In genomic region chr11:65110354-65110861, GRCh38 we compare ENCODE assay signal across 8 cellular contexts. TPM values are rescaled to one million over a fixed set of nuclear protein-coding genes. Genes with fewer than 3 reads are reported as not detected.
DNase-seq lines count a peak whose midpoint lies in the region; ATAC-seq and TF ChIP-seq lines count a peak whose summit lies in the region.

No MANE protein-coding gene starts in this region.

- ATAC-seq in CD8-positive, alpha-beta T cell = peak; percentile 67
- ATAC-seq in HG02798 (IDR thresholded peaks at IDR 0.05; ENCODE audit: poor library complexity, unreplicated experiment) (peak; percentile 29), left colon (peak; percentile 41), HG03175 (IDR thresholded peaks at IDR 0.05; ENCODE audit: unreplicated experiment) (no peak)
- peak; percentile 57 for ATAC-seq in central memory CD8-positive, alpha-beta T cell (replicated peaks; ENCODE audit: extremely low read depth, poor library complexity, severe bottlenecking)

- peaks cover 7% of the 10 kb centered on the region for H3K36me3 ChIP-seq in CD8-positive, alpha-beta T cell (ENCODE audit: insufficient read depth, low read length)

- no peak overlapping the region for H3K4me3 Mint-ChIP-seq in CD8-positive, alpha-beta T cell
- H3K4me3 Mint-ChIP-seq in central memory CD8-positive, alpha-beta T cell = peak overlapping the region; percentile 95

- peaks cover 27% of the 10 kb centered on the region for H3K36me3 Mint-ChIP-seq in CD8-positive, alpha-beta T cell
- H3K36me3 Mint-ChIP-seq in central memory CD8-positive, alpha-beta T cell (ENCODE audit: insufficient read depth) = peaks cover 31% of the 10 kb centered on the region

- H3K9me3 Mint-ChIP-seq in CD8-positive, alpha-beta T cell = no peaks in the 10 kb centered on the region
- no peaks in the 10 kb centered on the region for H3K9me3 Mint-ChIP-seq in central memory CD8-positive, alpha-beta T cell

- no peak overlapping the region for H3K27ac ChIP-seq in CD8-positive, alpha-beta T cell (ENCODE audit: low read depth, low read length)

- peaks cover 33% of the 10 kb centered on the region for H3K4me1 ChIP-seq in CD8-positive, alpha-beta T cell (ENCODE audit: insufficient read depth, low read length)

- peak overlapping the region; percentile 70 for H3K27ac Mint-ChIP-seq in CD8-positive, alpha-beta T cell
- H3K27ac Mint-ChIP-seq in central memory CD8-positive, alpha-beta T cell (ENCODE audit: low read depth) = peak overlapping the region; percentile 69

- H3K27me3 Mint-ChIP-seq in CD8-positive, alpha-beta T cell (ENCODE audit: low read depth) = no peaks in the 10 kb centered on the region
- H3K27me3 Mint-ChIP-seq in central memory CD8-positive, alpha-beta T cell = no peaks in the 10 kb centered on the region

- CTCF ChIA-PET in CD8-positive, alpha-beta T cell (lab: Charles Lee) = interaction anchor here (0.6 to 11.8 kb wide), 25 partner anchors 8 to 265 kb away, joined by 3 to 84 read pairs (median 5); partner anchors contain the start of genes ARL2, CAPN1, CDC42EP2 and CDCA5

- POLR2A ChIA-PET in CD8-positive, alpha-beta T cell (lab: Charles Lee) = interaction anchor here (0.9 to 3.5 kb wide), 9 partner anchors 9 to 390 kb away, joined by 3 to 41 read pairs (median 4); partner anchors contain the start of genes BATF2, CDC42EP2, FAU and MRPL49

- no peaks in the 10 kb centered on the region for H3K27me3 ChIP-seq in CD8-positive, alpha-beta T cell (ENCODE audit: insufficient read depth, low read length)

- DNase-seq in CD8-positive, alpha-beta T cell = peak; percentile 91 to 99 (median 96)
- DNase-seq in NCI-H526 (lab: John Stamatoyannopoulos, UW) = peak; percentile 73 to 92
- peak; percentile 91 for DNase-seq in activated CD4-positive, alpha-beta T cell treated with anti-CD3 and anti-CD28 coated beads for 1 hour
- peak; percentile 95 to 99 for DNase-seq in central memory CD8-positive, alpha-beta T cell (ENCODE audit: low spot score in 2 of 2)
- DNase-seq in left colon = peak; percentile 81 to 94
- DNase-seq in stimulated activated CD4-positive, alpha-beta T cell treated with anti-CD3 and anti-CD28 coated beads, Interleukin-2, amount 100 ng/mL, for 4 hours (ENCODE audit: low read depth) = peak; percentile 87

- peak; percentile 95 for TF ChIP-seq CTCF in CD8-positive, alpha-beta T cell (IDR thresholded peaks at IDR 0.05)

- peaks cover 35% of the 10 kb centered on the region for H3K4me1 Mint-ChIP-seq in CD8-positive, alpha-beta T cell (ENCODE audit: low read depth)
- peaks cover 33% of the 10 kb centered on the region for H3K4me1 Mint-ChIP-seq in central memory CD8-positive, alpha-beta T cell

- H3K4me3 ChIP-seq in CD8-positive, alpha-beta T cell (ENCODE audit: low read depth, low read length) = no peak overlapping the region

- H3K9me3 ChIP-seq in CD8-positive, alpha-beta T cell (ENCODE audit: low read length) = no peaks in the 10 kb centered on the region

- intact Hi-C loops in CD8-positive, alpha-beta T cell (cut with DNase I, micrococcal nuclease) = loop anchor here (1.0 to 10.0 kb wide), 10 partner anchors 8 to 397 kb away; partner anchors contain the start of genes CAPN1 (in 1 of the 2), CDC42BPG (in 1 of the 2), EHD1 (in 1 of the 2) and FAU (in 1 of the 2)
- intact Hi-C loops in left colon (cut with DNase I, micrococcal nuclease) = no loop called here

RNA-seq across cellular contexts. Expression of gene TM7SF2, which starts 1.3 kb away (rescaled TPM):
- 10 to 100 TPM; 20.7 to 23.8 TPM for total RNA-seq in CD8-positive, alpha-beta T cell
- 10 to 100 TPM; 24.6 to 36.0 TPM for total RNA-seq in left colon

RNA-seq across cellular contexts. Expression of gene ZNHIT2, which starts 7.1 kb away (rescaled TPM):
- total RNA-seq in CD8-positive, alpha-beta T cell = 1 to 10 TPM; 8.9 to 9.3 TPM
- 1 to 10 TPM; 7.3 to 9.7 TPM for total RNA-seq in left colon

RNA-seq across cellular contexts. Expression of gene FAU, which starts 11.5 kb away (rescaled TPM):
- 1,000 to 10,000 TPM; 1,787 to 1,833 TPM for total RNA-seq in CD8-positive, alpha-beta T cell
- 100 to 1,000 TPM; 701 to 737 TPM for total RNA-seq in left colon

RNA-seq across cellular contexts. Expression of gene MRPL49, which starts 11.7 kb away (rescaled TPM):
- total RNA-seq in CD8-positive, alpha-beta T cell = 10 to 100 TPM; 61.3 to 62.7 TPM
- 10 to 100 TPM; 47.0 to 54.5 TPM for total RNA-seq in left colon

RNA-seq across cellular contexts. Expression of gene VPS51, which starts 14.4 kb away (rescaled TPM):
- 100 to 1,000 TPM; 221 to 263 TPM for total RNA-seq in CD8-positive, alpha-beta T cell
- 100 to 1,000 TPM; 174 to 186 TPM for total RNA-seq in left colon

Comparison
In these comparisons a context has a peak if more than half of its experiments do, and no peak if none do; other contexts are left out.
1. intact Hi-C loops: an anchor here in CD8-positive, alpha-beta T cell (1.0 to 10.0 kb wide); none called in left colon.